In genomic region chr12:116264525-116265070, GRCh38 we compare ENCODE assay signal across 1 cellular context.
TF ChIP-seq lines count a peak whose summit lies in the region.

No MANE protein-coding gene starts in this region.

TF ChIP-seq in K562, 482 proteins besides CTCF, POLR2A, EP300 and RAD21:
- TF ChIP-seq ZNF609 (CRISPR knock-in tag; IDR thresholded peaks at IDR 0.05; ENCODE audit: borderline replicate concordance) (no peak), ZNF696 (CRISPR knock-in tag; conservative IDR thresholded peaks at IDR 0.05) (no peak), POLR3A (IDR thresholded peaks at IDR 0.05; ENCODE audit: borderline replicate concordance, extremely low read depth, insufficient read depth, insufficient read length) (no peak), ARID1B (IDR thresholded peaks at IDR 0.05) (peak; percentile 24; the same call in 1 of the 2 replicates), PRDM10 (IDR thresholded peaks at IDR 0.05; ENCODE audit: partially characterized antibody) (peak; percentile 66), POLR2G (IDR thresholded peaks at IDR 0.05; ENCODE audit: low read depth, low read length) (no peak), ETV6 (IDR thresholded peaks at IDR 0.05; ENCODE audit: borderline replicate concordance in 1 of 2, low read depth in 2 of 2, low read length in 1 of 2) (no peak), ETV6 (CRISPR knock-in tag; IDR thresholded peaks at IDR 0.05; ENCODE audit: borderline replicate concordance) (no peak), BCOR (IDR thresholded peaks at IDR 0.05) (no peak), POLR2AphosphoS2 (IDR thresholded peaks at IDR 0.05; ENCODE audit: low read length) (no peak), PKNOX1 (IDR thresholded peaks at IDR 0.05) (0 out of 2 replicates have a peak, but pooled peaks have one; percentile 15), JUN (IDR thresholded peaks at IDR 0.05; ENCODE audit: borderline replicate concordance, low read depth, low read length) (no peak), JUN (CRISPR knock-in tag; IDR thresholded peaks at IDR 0.05; ENCODE audit: borderline replicate concordance) (no peak)
- TF ChIP-seq, protein P1, sequence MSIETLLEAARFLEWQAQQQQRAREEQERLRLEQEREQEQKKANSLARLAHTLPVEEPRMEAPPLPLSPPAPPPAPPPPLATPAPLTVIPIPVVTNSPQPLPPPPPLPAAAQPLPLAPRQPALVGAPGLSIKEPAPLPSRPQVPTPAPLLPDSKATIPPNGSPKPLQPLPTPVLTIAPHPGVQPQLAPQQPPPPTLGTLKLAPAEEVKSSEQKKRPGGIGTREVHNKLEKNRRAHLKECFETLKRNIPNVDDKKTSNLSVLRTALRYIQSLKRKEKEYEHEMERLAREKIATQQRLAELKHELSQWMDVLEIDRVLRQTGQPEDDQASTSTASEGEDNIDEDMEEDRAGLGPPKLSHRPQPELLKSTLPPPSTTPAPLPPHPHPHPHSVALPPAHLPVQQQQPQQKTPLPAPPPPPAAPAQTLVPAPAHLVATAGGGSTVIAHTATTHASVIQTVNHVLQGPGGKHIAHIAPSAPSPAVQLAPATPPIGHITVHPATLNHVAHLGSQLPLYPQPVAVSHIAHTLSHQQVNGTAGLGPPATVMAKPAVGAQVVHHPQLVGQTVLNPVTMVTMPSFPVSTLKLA (conservative IDR thresholded peaks at IDR 0.05), result no peak
